ENCODE assay signal across 30 cellular contexts in genomic region chr4:164890691-164891090, GRCh38. TPM values are rescaled to one million over a fixed set of nuclear protein-coding genes. Genes with fewer than 3 reads are reported as not detected.
"Had no signal": no experiment of that assay in that cellular context is flagged by ENCODE, and none has a peak within 500 bp of the region (broad histone marks: within the 10 kb centered on the region; RNA-seq: fewer than 3 reads in every experiment).

No MANE protein-coding gene starts in this region.

- H3K27ac ChIP-seq: SK-N-MC, VCaP had no signal

- ATAC-seq: activated T-cell treated with anti-CD3 and anti-CD28 coated beads, Interleukin-2, amount 50 U/mL, for 72 hours; Right ventricle myocardium inferior; T-cell had no signal

- DNase-seq: activated CD4-positive, alpha-beta memory T cell treated with anti-CD3 and anti-CD28 coated beads for 36 hours; activated CD4-positive, alpha-beta T cell treated with anti-CD3 and anti-CD28 coated beads, Interleukin-2, amount 10 ng/mL, durations not matched to agents 7 days and 5 days; activated CD4-positive, CD25-positive, alpha-beta regulatory T cell; activated gamma-delta T cell treated with Interleukin-2 at 50 U/mL for 16 hours; activated naive CD4-positive, alpha-beta T cell treated with anti-CD3 and anti-CD28 coated beads, Interleukin-2, amount 10 ng/mL, durations not matched to agents 7 days and 5 days; activated naive CD8-positive, alpha-beta T cell treated with anti-CD3 and anti-CD28 coated beads for 36 hours; activated T-cell treated with anti-CD3 and anti-CD28 coated beads for 4 hours; activated T-cell treated with anti-CD3 and anti-CD28 coated beads, Interleukin-2, amount 50 U/mL, for 72 hours; cerebellar nuclear complex; NCI-H1092; NCI-H1417; NCI-H1694; NCI-H2029; NCI-H2107; NCI-H2171 treated with DMSO at 0.1 percent for 48 hours; NCI-H226; NCI-H526 treated with DMSO at 0.1 percent for 48 hours; NCI-H82; RPMI8226; T-cell; T-helper 2 cell had no signal

- H3K4me3 ChIP-seq: SK-N-MC had no signal

RNA-seq across cellular contexts. Expression of gene APELA, which starts 13.7 kb away (rescaled TPM):
- total RNA-seq: activated CD4-positive, alpha-beta memory T cell treated with anti-CD3 and anti-CD28 coated beads for 36 hours; activated CD4-positive, alpha-beta T cell treated with anti-CD3 and anti-CD28 coated beads, Interleukin-2, amount 10 ng/mL, durations not matched to agents 7 days and 5 days; activated CD8-positive, alpha-beta memory T cell treated with anti-CD3 and anti-CD28 coated beads for 36 hours; activated naive CD8-positive, alpha-beta T cell treated with anti-CD3 and anti-CD28 coated beads for 36 hours; activated T-cell treated with anti-CD3 and anti-CD28 coated beads, Interleukin-2, amount 50 U/mL, for 72 hours; activated T-helper 2 cell treated with anti-CD3 and anti-CD28 coated beads, Interferon-gamma antibody, Interleukin-2, Interleukin-4, amounts not matched to agents 10 μg/mL and 5 μg/mL and 100 μg/mL, durations not matched to agents 14 hours and 24 hours and 36 hours; cardiac septum; MCF 10A; NCI-H460; OCI-LY7; Right ventricle myocardium inferior; T-cell had no signal
